17 cellular contexts compared by ENCODE assay signal in the genomic region with DNA sequence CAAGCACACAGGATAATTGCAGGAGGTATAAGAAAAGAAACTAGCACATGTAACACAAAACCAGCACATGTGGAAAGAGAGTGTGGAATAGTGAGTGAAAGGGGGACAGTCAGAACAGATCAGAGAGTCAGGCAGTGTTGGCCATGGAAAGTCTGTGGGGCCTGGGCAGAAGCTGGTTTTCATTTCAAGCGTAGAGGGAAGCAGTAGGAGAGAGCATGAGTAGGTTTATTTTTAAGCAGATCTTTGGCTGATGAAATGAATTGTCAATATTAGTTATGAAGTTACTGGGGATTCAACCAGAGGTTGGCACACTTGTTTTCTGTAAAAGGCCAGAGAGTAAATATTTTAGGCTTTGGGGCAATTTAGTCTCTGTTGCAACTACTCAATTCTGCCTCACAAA.
DNase-seq lines count a peak whose midpoint lies in the region; ATAC-seq and TF ChIP-seq lines count a peak whose summit lies in the region.
"Had no signal": no experiment of that assay in that cellular context is flagged by ENCODE, and none has a peak within 500 bp of the region (broad histone marks: within the 10 kb centered on the region; RNA-seq: fewer than 3 reads in every experiment).

No MANE protein-coding gene starts in this region.

- ATAC-seq in heart right ventricle: no peak
- ATAC-seq in left cardiac atrium: no peak
- ATAC-seq: GM12878, HCT116 had no signal

- peaks cover 9% of the 10 kb centered on the region for H3K9me3 Mint-ChIP-seq in nephron

- H3K4me3 ChIP-seq in Karpas-422 (ENCODE audit: low read length): no peak overlapping the region
- no peak overlapping the region for H3K4me3 ChIP-seq in heart right ventricle
- H3K4me3 ChIP-seq: GM12878, Peyer's patch had no signal

- intact Hi-C loops in heart right ventricle (cut with DNase I) (no loop called here), left cardiac atrium (cut with DNase I) (no loop called here)

- 50 to 100% methylated on average over 1 of the region's 1 CpG for WGBS in heart right ventricle, 2 donors

- H3K27me3 ChIP-seq in Karpas-422 (ENCODE audit: low read length) (no peaks in the 10 kb centered on the region), heart right ventricle (no peaks in the 10 kb centered on the region)
- H3K27me3 ChIP-seq: Peyer's patch had no signal

- no peak overlapping the region for H3K4me3 Mint-ChIP-seq in nephron
- H3K4me3 Mint-ChIP-seq: B cell; CD4-positive, alpha-beta memory T cell; IgD-negative memory B cell; T-helper 1 cell treated with Interleukin-12 subunit alpha and Interleukin-12 subunit beta and Interleukin-4 antibody, amounts not matched to agents 30 μg/mL and 1 μg/mL, for 36 hours had no signal

- H3K9me2 ChIP-seq in Karpas-422 (replicated peaks; ENCODE audit: insufficient read depth, low read length): no peaks in the 10 kb centered on the region

- TF ChIP-seq CTCF in nephron (IDR thresholded peaks at IDR 0.05; ENCODE audit: unreplicated experiment in 3 of 3) (no peak), heart right ventricle (IDR thresholded peaks at IDR 0.05) (no peak)

- DNase-seq in NCI-H2171 treated with DMSO at 0.1 percent for 48 hours (lab: John Stamatoyannopoulos, UW): peak; percentile 40
- DNase-seq in NCI-H2171 (lab: John Stamatoyannopoulos, UW): no peak
- DNase-seq in Karpas-422: no peak
- DNase-seq in dedifferentiated amniotic fluid mesenchymal stem cell (ENCODE audit: extremely low spot score): peak; percentile 25
- DNase-seq in AG20443 (ENCODE audit: low spot score): no peak
- no peak for DNase-seq in heart right ventricle
- DNase-seq in left cardiac atrium: no peak
- DNase-seq: CD4-positive, alpha-beta memory T cell; NCI-H526 treated with DMSO at 0.1 percent for 48 hours; Peyer's patch; Right ventricle myocardium superior had no signal

- no peaks in the 10 kb centered on the region; the same call in 1 of the 2 replicates for H3K36me3 ChIP-seq in Karpas-422 (ENCODE audit: insufficient read depth, low read length)
- H3K36me3 ChIP-seq in heart right ventricle: no peaks in the 10 kb centered on the region
- H3K36me3 ChIP-seq: Peyer's patch had no signal

- H3K27ac ChIP-seq in Karpas-422 (ENCODE audit: low read length) (peak overlapping the region; percentile 56), heart right ventricle (no peak overlapping the region)
- H3K27ac ChIP-seq: Peyer's patch had no signal

- peak overlapping the region; percentile 21 for H2AFZ ChIP-seq in Karpas-422 (ENCODE audit: low read length)

- no peaks in the 10 kb centered on the region for H3K36me3 Mint-ChIP-seq in nephron (ENCODE audit: low read depth)
- H3K36me3 Mint-ChIP-seq: CD4-positive, alpha-beta memory T cell had no signal

- H3K4me2 ChIP-seq in Karpas-422 (ENCODE audit: low read depth, low read length, poor library complexity, severe bottlenecking): no peak overlapping the region

- H4K20me1 ChIP-seq in Karpas-422 (ENCODE audit: insufficient read depth, low read depth, low read length): no peaks in the 10 kb centered on the region

- no peak overlapping the region for H3K9ac ChIP-seq in Karpas-422 (ENCODE audit: low read length)

- H3K4me1 ChIP-seq in Karpas-422 (ENCODE audit: low read length) (peaks cover 49% of the 10 kb centered on the region), heart right ventricle (no peaks in the 10 kb centered on the region)
- H3K4me1 ChIP-seq: Peyer's patch had no signal

- H3K27me3 Mint-ChIP-seq in nephron (ENCODE audit: low read depth): no peaks in the 10 kb centered on the region

- H3K4me1 Mint-ChIP-seq in nephron: peaks cover 43% of the 10 kb centered on the region
- H3K4me1 Mint-ChIP-seq: B cell; CD4-positive, alpha-beta memory T cell had no signal

- no peaks in the 10 kb centered on the region for H3K79me2 ChIP-seq in Karpas-422 (ENCODE audit: low read length)

- H3K9me3 ChIP-seq in Karpas-422 (ENCODE audit: low read length): no peaks in the 10 kb centered on the region
- H3K9me3 ChIP-seq in heart right ventricle: peaks cover 0 to 5% (median 0%) of the 10 kb centered on the region in 11 donors
- H3K9me3 ChIP-seq: Peyer's patch had no signal

- peak overlapping the region in 2 of 3 experiments; percentile 5 to 51 for H3K27ac Mint-ChIP-seq in nephron
- H3K27ac Mint-ChIP-seq: B cell; CD4-positive, alpha-beta memory T cell; IgD-negative memory B cell; T-helper 1 cell treated with Interleukin-12 subunit alpha and Interleukin-12 subunit beta and Interleukin-4 antibody, amounts not matched to agents 30 μg/mL and 1 μg/mL, for 36 hours had no signal

Comparison
In these comparisons a context has a peak if more than half of its experiments do, and no peak if none do; other contexts are left out.
1. DNase-seq: peak in NCI-H2171 treated with DMSO at 0.1 percent for 48 hours (single experiment) and dedifferentiated amniotic fluid mesenchymal stem cell (single experiment); none in NCI-H2171 (single experiment), Karpas-422 (single experiment), AG20443 (single experiment), heart right ventricle (0 of 2) and left cardiac atrium (single experiment).